ENCODE assay signal across 17 cellular contexts in the genomic region with DNA sequence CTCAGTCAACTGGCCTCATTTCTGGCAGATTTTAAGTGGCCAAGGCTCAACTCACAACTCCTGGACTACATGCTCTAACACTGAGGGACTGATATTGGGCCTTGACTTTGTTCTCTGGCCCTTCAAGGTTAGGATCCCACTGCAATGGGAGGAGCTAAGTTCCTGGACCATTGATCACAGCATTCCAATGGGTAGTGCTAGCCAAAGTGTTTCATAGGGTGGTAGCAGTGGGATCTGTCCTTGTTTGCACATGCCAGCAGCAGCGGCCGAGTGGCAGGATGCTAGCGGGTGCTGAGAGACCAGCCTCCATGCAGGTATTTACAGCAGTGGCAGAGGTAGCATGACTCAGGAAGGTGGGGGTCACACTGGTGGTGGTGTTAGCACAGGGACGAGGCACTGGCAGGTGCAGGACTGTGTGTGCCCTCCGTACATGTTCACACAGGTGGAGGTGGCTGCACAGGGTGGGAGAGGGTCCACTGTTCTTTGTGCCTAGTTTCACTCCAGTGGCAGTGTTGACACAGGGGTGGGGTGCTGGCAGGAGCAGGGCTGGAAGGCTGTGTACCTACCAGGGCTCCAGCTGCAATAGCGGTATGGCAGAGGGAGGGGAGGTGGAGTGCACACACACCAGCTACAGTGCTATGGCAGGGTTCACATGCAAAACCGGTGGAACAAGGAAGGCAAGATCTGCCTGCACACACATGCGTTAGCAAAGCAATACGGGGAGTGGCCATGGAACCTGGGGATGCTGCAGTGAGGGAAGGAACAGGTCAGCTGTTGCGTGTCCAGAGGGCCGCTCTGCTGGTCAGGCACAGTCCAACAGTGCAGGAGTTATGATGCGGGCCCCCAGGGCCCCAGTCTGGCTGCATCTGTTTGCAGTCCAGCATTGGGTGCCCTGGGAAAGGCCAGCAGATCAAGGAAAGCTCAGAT. TPM values are rescaled to one million over a fixed set of nuclear protein-coding genes. Genes with fewer than 3 reads are reported as not detected.
DNase-seq lines count a peak whose midpoint lies in the region; ATAC-seq and TF ChIP-seq lines count a peak whose summit lies in the region.
"Had no signal": no experiment of that assay in that cellular context is flagged by ENCODE, and none has a peak within 500 bp of the region (broad histone marks: within the 10 kb centered on the region; RNA-seq: fewer than 3 reads in every experiment).

No MANE protein-coding gene starts in this region.

- DNase-seq in natural killer cell treated with Interleukin-12 subunit alpha and Interleukin-12 subunit beta and Interleukin-15 and Interleukin-18, amount 100 ng/mL, for 72 hours (ENCODE audit: low spot score) = no peak
- no peak for DNase-seq in natural killer cell
- peak; percentile 5 for DNase-seq in RWPE1 (ENCODE audit: low spot score)
- DNase-seq in left kidney (ENCODE audit: low read depth, low spot score) = peak; percentile 56
- DNase-seq in ureter (ENCODE audit: low spot score) = peak; percentile 87
- no peak for DNase-seq in activated CD4-positive, alpha-beta T cell treated with anti-CD3 and anti-CD28 coated beads, Interleukin-2, amount 10 ng/mL, durations not matched to agents 24 days and 14 days
- no peak for DNase-seq in activated gamma-delta T cell treated with Interleukin-2 at 50 U/mL for 16 hours
- DNase-seq: activated naive CD4-positive, alpha-beta T cell treated with anti-CD3 and anti-CD28 coated beads for 36 hours; EL; naive thymus-derived CD4-positive, alpha-beta T cell; NCI-H146; NCI-H446 treated with DMSO at 0.1 percent for 48 hours had no signal

- no peak overlapping the region for H3K27ac Mint-ChIP-seq in natural killer cell treated with Interleukin-12 subunit alpha and Interleukin-12 subunit beta and Interleukin-15 and Interleukin-18, amount 100 ng/mL, for 72 hours
- no peak overlapping the region for H3K27ac Mint-ChIP-seq in natural killer cell
- H3K27ac Mint-ChIP-seq in activated CD4-positive, alpha-beta T cell treated with anti-CD3 and anti-CD28 coated beads, Interleukin-2, amount 10 ng/mL, durations not matched to agents 24 days and 14 days = no peak overlapping the region
- H3K27ac Mint-ChIP-seq: activated naive CD4-positive, alpha-beta T cell treated with anti-CD3 and anti-CD28 coated beads for 36 hours; naive thymus-derived CD4-positive, alpha-beta T cell; stimulated activated naive CD8-positive, alpha-beta T cell treated with anti-CD3 and anti-CD28 coated beads, Interleukin-15, Interleukin-2, amounts not matched to agents 100 ng/mL and 50 ng/mL, for 24 hours had no signal

- peaks cover 10% of the 10 kb centered on the region for H3K9me3 Mint-ChIP-seq in natural killer cell treated with Interleukin-12 subunit alpha and Interleukin-12 subunit beta and Interleukin-15 and Interleukin-18, amount 100 ng/mL, for 72 hours
- peaks cover 2 to 8% of the 10 kb centered on the region in 2 donors for H3K9me3 Mint-ChIP-seq in natural killer cell
- no peaks in the 10 kb centered on the region for H3K9me3 Mint-ChIP-seq in activated CD4-positive, alpha-beta T cell treated with anti-CD3 and anti-CD28 coated beads, Interleukin-2, amount 10 ng/mL, durations not matched to agents 24 days and 14 days
- H3K9me3 Mint-ChIP-seq: activated naive CD4-positive, alpha-beta T cell treated with anti-CD3 and anti-CD28 coated beads for 36 hours; stimulated activated naive CD8-positive, alpha-beta T cell treated with anti-CD3 and anti-CD28 coated beads, Interleukin-15, Interleukin-2, amounts not matched to agents 100 ng/mL and 50 ng/mL, for 24 hours had no signal

- no peaks in the 10 kb centered on the region for H3K4me1 Mint-ChIP-seq in natural killer cell treated with Interleukin-12 subunit alpha and Interleukin-12 subunit beta and Interleukin-15 and Interleukin-18, amount 100 ng/mL, for 72 hours (ENCODE audit: low read depth in 2 of 2)
- no peaks in the 10 kb centered on the region for H3K4me1 Mint-ChIP-seq in natural killer cell
- no peaks in the 10 kb centered on the region for H3K4me1 Mint-ChIP-seq in activated CD4-positive, alpha-beta T cell treated with anti-CD3 and anti-CD28 coated beads, Interleukin-2, amount 10 ng/mL, durations not matched to agents 24 days and 14 days
- H3K4me1 Mint-ChIP-seq: naive thymus-derived CD4-positive, alpha-beta T cell had no signal

- no peak for TF ChIP-seq CTCF in natural killer cell (IDR thresholded peaks at IDR 0.05)
- TF ChIP-seq CTCF in RWPE1 (conservative IDR thresholded peaks at IDR 0.05; ENCODE audit: low read depth) = no peak

- H3K27ac ChIP-seq in RWPE1 = no peak overlapping the region
- H3K27ac ChIP-seq: coronary artery had no signal

- POLR2A ChIA-PET in RWPE1 (lab: Yijun Ruan, JAX; ENCODE audit: low non-redundant PET) = no interaction called here

- H3K27me3 Mint-ChIP-seq in natural killer cell treated with Interleukin-12 subunit alpha and Interleukin-12 subunit beta and Interleukin-15 and Interleukin-18, amount 100 ng/mL, for 72 hours = no peaks in the 10 kb centered on the region
- no peaks in the 10 kb centered on the region for H3K27me3 Mint-ChIP-seq in natural killer cell (ENCODE audit: low read depth in 2 of 2)
- H3K27me3 Mint-ChIP-seq in activated CD4-positive, alpha-beta T cell treated with anti-CD3 and anti-CD28 coated beads, Interleukin-2, amount 10 ng/mL, durations not matched to agents 24 days and 14 days = no peaks in the 10 kb centered on the region
- H3K27me3 Mint-ChIP-seq: stimulated activated naive CD8-positive, alpha-beta T cell treated with anti-CD3 and anti-CD28 coated beads, Interleukin-15, Interleukin-2, amounts not matched to agents 100 ng/mL and 50 ng/mL, for 24 hours had no signal

- CTCF ChIA-PET in RWPE1 (lab: Yijun Ruan, JAX) = interaction anchor here (0.7 kb wide), 1 partner anchor 23 kb away, joined by 3 read pairs; no protein-coding TSS in a partner anchor

- no peaks in the 10 kb centered on the region for H3K36me3 Mint-ChIP-seq in natural killer cell treated with Interleukin-12 subunit alpha and Interleukin-12 subunit beta and Interleukin-15 and Interleukin-18, amount 100 ng/mL, for 72 hours
- no peaks in the 10 kb centered on the region for H3K36me3 Mint-ChIP-seq in natural killer cell
- no peaks in the 10 kb centered on the region for H3K36me3 Mint-ChIP-seq in activated CD4-positive, alpha-beta T cell treated with anti-CD3 and anti-CD28 coated beads, Interleukin-2, amount 10 ng/mL, durations not matched to agents 24 days and 14 days (ENCODE audit: low read depth)
- H3K36me3 Mint-ChIP-seq: naive thymus-derived CD4-positive, alpha-beta T cell had no signal

- intact Hi-C loops in natural killer cell (cut with micrococcal nuclease) = no loop called here
- intact Hi-C loops in activated CD4-positive, alpha-beta T cell treated with anti-CD3 and anti-CD28 coated beads, Interleukin-2, amount 10 ng/mL, durations not matched to agents 24 days and 14 days (cut with micrococcal nuclease) = no loop called here

- ATAC-seq in natural killer cell treated with Interleukin-12 subunit alpha and Interleukin-12 subunit beta and Interleukin-15 and Interleukin-18, amount 100 ng/mL, for 72 hours = peak; percentile 27 to 55
- ATAC-seq in natural killer cell = no peak
- no peak for ATAC-seq in GM21423 (IDR thresholded peaks at IDR 0.05; ENCODE audit: unreplicated experiment)
- ATAC-seq: naive thymus-derived CD4-positive, alpha-beta T cell had no signal

- no peak overlapping the region for H3K4me3 Mint-ChIP-seq in natural killer cell treated with Interleukin-12 subunit alpha and Interleukin-12 subunit beta and Interleukin-15 and Interleukin-18, amount 100 ng/mL, for 72 hours
- no peak overlapping the region for H3K4me3 Mint-ChIP-seq in natural killer cell
- H3K4me3 Mint-ChIP-seq in activated CD4-positive, alpha-beta T cell treated with anti-CD3 and anti-CD28 coated beads, Interleukin-2, amount 10 ng/mL, durations not matched to agents 24 days and 14 days = no peak overlapping the region
- H3K4me3 Mint-ChIP-seq: activated naive CD4-positive, alpha-beta T cell treated with anti-CD3 and anti-CD28 coated beads for 36 hours; naive thymus-derived CD4-positive, alpha-beta T cell; stimulated activated naive CD8-positive, alpha-beta T cell treated with anti-CD3 and anti-CD28 coated beads, Interleukin-15, Interleukin-2, amounts not matched to agents 100 ng/mL and 50 ng/mL, for 24 hours had no signal

RNA-seq across cellular contexts. Expression of a gene that starts 51.7 kb away (rescaled TPM):
- total RNA-seq in natural killer cell treated with Interleukin-12 subunit alpha and Interleukin-12 subunit beta and Interleukin-15 and Interleukin-18, amount 100 ng/mL, for 72 hours = not detected
- under 1 TPM; 0.20 to 0.54 (median 0.54) TPM for total RNA-seq in natural killer cell
- total RNA-seq in ureter = 5.8 TPM
- total RNA-seq in activated CD4-positive, alpha-beta T cell treated with anti-CD3 and anti-CD28 coated beads, Interleukin-2, amount 10 ng/mL, durations not matched to agents 24 days and 14 days = 0.02 TPM in 1 of 2 replicates, not detected in the other
- total RNA-seq: activated naive CD4-positive, alpha-beta T cell treated with anti-CD3 and anti-CD28 coated beads for 36 hours; endothelial cell of umbilical vein; lung microvascular endothelial cell had no signal

Comparison
In these comparisons a context has a peak if more than half of its experiments do, and no peak if none do; other contexts are left out.
1. ATAC-seq: peak in natural killer cell treated with Interleukin-12 subunit alpha and Interleukin-12 subunit beta and Interleukin-15 and Interleukin-18, amount 100 ng/mL, for 72 hours (2 of 2); none in natural killer cell (0 of 3) and GM21423 (single experiment).
2. DNase-seq: peak in RWPE1 (single experiment), left kidney (single experiment) and ureter (single experiment); none in natural killer cell treated with Interleukin-12 subunit alpha and Interleukin-12 subunit beta and Interleukin-15 and Interleukin-18, amount 100 ng/mL, for 72 hours (single experiment), natural killer cell (single experiment), activated CD4-positive, alpha-beta T cell treated with anti-CD3 and anti-CD28 coated beads, Interleukin-2, amount 10 ng/mL, durations not matched to agents 24 days and 14 days (single experiment) and activated gamma-delta T cell treated with Interleukin-2 at 50 U/mL for 16 hours (single experiment).